In the genomic region with DNA sequence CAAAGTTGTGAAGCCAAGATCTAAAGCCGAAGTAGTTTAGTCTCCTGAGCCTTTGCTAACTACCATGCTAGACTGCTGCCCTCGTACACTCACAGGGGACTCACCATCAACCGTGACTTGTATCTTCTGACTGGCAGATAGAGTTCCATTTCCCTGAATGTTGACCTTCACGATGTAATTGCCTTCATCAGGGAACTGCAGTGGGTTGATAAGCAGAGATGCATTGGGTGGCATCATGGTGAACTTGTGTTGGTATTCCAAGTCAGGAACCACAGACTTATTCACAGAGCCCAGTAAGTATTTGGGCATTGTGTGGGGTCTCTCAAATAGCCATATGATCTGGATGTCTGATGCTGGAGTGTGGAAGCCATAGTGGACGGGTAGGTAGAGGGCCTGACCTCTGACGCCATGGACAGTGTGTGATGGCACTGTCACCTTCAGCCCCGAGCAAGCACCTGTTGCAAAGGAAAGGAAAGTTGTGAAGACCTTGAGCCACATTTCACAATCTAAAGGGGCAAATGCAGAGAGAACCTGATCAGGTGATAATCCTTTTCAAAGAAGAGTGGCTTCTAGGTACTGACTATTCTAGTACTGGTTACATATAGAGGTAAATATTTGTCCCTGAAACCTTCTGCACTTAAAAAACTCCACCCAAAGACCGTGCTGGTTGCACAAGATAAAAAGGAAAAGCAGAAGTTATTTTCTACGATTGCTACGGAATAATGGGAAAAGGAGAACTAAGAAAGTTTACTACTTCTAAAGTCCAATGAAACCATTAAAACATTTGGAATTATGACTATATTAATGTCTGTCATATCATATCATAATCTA, we compare ENCODE assay signal across 1 cellular context.
TF ChIP-seq lines count a peak whose summit lies in the region.

No MANE protein-coding gene starts in this region.

TF ChIP-seq in K562, 482 proteins besides CTCF, POLR2A, EP300 and RAD21 (continued from another document and continues in another):
- TF ChIP-seq, protein P1, sequence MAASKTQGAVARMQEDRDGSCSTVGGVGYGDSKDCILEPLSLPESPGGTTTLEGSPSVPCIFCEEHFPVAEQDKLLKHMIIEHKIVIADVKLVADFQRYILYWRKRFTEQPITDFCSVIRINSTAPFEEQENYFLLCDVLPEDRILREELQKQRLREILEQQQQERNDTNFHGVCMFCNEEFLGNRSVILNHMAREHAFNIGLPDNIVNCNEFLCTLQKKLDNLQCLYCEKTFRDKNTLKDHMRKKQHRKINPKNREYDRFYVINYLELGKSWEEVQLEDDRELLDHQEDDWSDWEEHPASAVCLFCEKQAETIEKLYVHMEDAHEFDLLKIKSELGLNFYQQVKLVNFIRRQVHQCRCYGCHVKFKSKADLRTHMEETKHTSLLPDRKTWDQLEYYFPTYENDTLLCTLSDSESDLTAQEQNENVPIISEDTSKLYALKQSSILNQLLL (CRISPR knock-in tag; IDR thresholded peaks at IDR 0.05; ENCODE audit: borderline replicate concordance): no peak
- no peak for TF ChIP-seq THRAP3 (IDR thresholded peaks at IDR 0.05; ENCODE audit: borderline replicate concordance)
- no peak for TF ChIP-seq NR2C2 (CRISPR knock-in tag; IDR thresholded peaks at IDR 0.05)
- TF ChIP-seq NR2C2 (tag; IDR thresholded peaks at IDR 0.05): no peak
- TF ChIP-seq KHSRP (IDR thresholded peaks at IDR 0.05): no peak
- TF ChIP-seq ZNF12 (CRISPR knock-in tag; IDR thresholded peaks at IDR 0.05): no peak
- TF ChIP-seq ZNF668 (CRISPR knock-in tag; IDR thresholded peaks at IDR 0.05): no peak
- TF ChIP-seq SMAD3 (CRISPR knock-in tag; conservative IDR thresholded peaks at IDR 0.05): no peak
- TF ChIP-seq, protein P2, sequence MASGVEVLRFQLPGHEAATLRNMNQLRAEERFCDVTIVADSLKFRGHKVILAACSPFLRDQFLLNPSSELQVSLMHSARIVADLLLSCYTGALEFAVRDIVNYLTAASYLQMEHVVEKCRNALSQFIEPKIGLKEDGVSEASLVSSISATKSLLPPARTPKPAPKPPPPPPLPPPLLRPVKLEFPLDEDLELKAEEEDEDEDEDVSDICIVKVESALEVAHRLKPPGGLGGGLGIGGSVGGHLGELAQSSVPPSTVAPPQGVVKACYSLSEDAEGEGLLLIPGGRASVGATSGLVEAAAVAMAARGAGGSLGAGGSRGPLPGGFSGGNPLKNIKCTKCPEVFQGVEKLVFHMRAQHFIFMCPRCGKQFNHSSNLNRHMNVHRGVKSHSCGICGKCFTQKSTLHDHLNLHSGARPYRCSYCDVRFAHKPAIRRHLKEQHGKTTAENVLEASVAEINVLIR (CRISPR knock-in tag; IDR thresholded peaks at IDR 0.05): no peak
- no peak for TF ChIP-seq ZSCAN32 (CRISPR knock-in tag; IDR thresholded peaks at IDR 0.05)
- no peak for TF ChIP-seq ZFP36 (IDR thresholded peaks at IDR 0.05; ENCODE audit: low read depth, low read length, partially characterized antibody)
- TF ChIP-seq, protein P3, sequence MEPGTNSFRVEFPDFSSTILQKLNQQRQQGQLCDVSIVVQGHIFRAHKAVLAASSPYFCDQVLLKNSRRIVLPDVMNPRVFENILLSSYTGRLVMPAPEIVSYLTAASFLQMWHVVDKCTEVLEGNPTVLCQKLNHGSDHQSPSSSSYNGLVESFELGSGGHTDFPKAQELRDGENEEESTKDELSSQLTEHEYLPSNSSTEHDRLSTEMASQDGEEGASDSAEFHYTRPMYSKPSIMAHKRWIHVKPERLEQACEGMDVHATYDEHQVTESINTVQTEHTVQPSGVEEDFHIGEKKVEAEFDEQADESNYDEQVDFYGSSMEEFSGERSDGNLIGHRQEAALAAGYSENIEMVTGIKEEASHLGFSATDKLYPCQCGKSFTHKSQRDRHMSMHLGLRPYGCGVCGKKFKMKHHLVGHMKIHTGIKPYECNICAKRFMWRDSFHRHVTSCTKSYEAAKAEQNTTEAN (CRISPR knock-in tag; IDR thresholded peaks at IDR 0.05): no peak
- TF ChIP-seq, protein P4, sequence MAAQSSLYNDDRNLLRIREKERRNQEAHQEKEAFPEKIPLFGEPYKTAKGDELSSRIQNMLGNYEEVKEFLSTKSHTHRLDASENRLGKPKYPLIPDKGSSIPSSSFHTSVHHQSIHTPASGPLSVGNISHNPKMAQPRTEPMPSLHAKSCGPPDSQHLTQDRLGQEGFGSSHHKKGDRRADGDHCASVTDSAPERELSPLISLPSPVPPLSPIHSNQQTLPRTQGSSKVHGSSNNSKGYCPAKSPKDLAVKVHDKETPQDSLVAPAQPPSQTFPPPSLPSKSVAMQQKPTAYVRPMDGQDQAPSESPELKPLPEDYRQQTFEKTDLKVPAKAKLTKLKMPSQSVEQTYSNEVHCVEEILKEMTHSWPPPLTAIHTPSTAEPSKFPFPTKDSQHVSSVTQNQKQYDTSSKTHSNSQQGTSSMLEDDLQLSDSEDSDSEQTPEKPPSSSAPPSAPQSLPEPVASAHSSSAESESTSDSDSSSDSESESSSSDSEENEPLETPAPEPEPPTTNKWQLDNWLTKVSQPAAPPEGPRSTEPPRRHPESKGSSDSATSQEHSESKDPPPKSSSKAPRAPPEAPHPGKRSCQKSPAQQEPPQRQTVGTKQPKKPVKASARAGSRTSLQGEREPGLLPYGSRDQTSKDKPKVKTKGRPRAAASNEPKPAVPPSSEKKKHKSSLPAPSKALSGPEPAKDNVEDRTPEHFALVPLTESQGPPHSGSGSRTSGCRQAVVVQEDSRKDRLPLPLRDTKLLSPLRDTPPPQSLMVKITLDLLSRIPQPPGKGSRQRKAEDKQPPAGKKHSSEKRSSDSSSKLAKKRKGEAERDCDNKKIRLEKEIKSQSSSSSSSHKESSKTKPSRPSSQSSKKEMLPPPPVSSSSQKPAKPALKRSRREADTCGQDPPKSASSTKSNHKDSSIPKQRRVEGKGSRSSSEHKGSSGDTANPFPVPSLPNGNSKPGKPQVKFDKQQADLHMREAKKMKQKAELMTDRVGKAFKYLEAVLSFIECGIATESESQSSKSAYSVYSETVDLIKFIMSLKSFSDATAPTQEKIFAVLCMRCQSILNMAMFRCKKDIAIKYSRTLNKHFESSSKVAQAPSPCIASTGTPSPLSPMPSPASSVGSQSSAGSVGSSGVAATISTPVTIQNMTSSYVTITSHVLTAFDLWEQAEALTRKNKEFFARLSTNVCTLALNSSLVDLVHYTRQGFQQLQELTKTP (IDR thresholded peaks at IDR 0.05; ENCODE audit: low read depth in 1 of 2, partially characterized antibody in 2 of 2): no peak
- peak; percentile 70 for TF ChIP-seq ZEB2 (IDR thresholded peaks at IDR 0.05)
- TF ChIP-seq ZNF316 (IDR thresholded peaks at IDR 0.05): no peak
- no peak for TF ChIP-seq SRSF3 (IDR thresholded peaks at IDR 0.05; ENCODE audit: insufficient read depth, low read length)
- TF ChIP-seq ZNF561 (CRISPR knock-in tag; conservative IDR thresholded peaks at IDR 0.05): no peak
- no peak for TF ChIP-seq RFX1 (IDR thresholded peaks at IDR 0.05)
- no peak for TF ChIP-seq ZNF347 (CRISPR knock-in tag; IDR thresholded peaks at IDR 0.05; ENCODE audit: low read depth)
- no peak for TF ChIP-seq ZBED1 (IDR thresholded peaks at IDR 0.05)
- no peak for TF ChIP-seq SAFB2 (IDR thresholded peaks at IDR 0.05; ENCODE audit: borderline replicate concordance, low read depth, low read length, severe bottlenecking)
- TF ChIP-seq, protein P5, sequence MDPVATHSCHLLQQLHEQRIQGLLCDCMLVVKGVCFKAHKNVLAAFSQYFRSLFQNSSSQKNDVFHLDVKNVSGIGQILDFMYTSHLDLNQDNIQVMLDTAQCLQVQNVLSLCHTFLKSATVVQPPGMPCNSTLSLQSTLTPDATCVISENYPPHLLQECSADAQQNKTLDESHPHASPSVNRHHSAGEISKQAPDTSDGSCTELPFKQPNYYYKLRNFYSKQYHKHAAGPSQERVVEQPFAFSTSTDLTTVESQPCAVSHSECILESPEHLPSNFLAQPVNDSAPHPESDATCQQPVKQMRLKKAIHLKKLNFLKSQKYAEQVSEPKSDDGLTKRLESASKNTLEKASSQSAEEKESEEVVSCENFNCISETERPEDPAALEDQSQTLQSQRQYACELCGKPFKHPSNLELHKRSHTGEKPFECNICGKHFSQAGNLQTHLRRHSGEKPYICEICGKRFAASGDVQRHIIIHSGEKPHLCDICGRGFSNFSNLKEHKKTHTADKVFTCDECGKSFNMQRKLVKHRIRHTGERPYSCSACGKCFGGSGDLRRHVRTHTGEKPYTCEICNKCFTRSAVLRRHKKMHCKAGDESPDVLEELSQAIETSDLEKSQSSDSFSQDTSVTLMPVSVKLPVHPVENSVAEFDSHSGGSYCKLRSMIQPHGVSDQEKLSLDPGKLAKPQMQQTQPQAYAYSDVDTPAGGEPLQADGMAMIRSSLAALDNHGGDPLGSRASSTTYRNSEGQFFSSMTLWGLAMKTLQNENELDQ (CRISPR knock-in tag; IDR thresholded peaks at IDR 0.05; ENCODE audit: borderline replicate concordance): no peak
- TF ChIP-seq ZNF311 (CRISPR knock-in tag; IDR thresholded peaks at IDR 0.05): no peak
- no peak for TF ChIP-seq CBX8 (IDR thresholded peaks at IDR 0.05; ENCODE audit: borderline replicate concordance, extremely low read depth, low read depth, low read length, poor library complexity, severe bottlenecking)
- TF ChIP-seq ESRRA (IDR thresholded peaks at IDR 0.05; ENCODE audit: borderline replicate concordance, low read depth): peak; percentile 68; the same call in 1 of the 2 replicates
- TF ChIP-seq, protein P6, sequence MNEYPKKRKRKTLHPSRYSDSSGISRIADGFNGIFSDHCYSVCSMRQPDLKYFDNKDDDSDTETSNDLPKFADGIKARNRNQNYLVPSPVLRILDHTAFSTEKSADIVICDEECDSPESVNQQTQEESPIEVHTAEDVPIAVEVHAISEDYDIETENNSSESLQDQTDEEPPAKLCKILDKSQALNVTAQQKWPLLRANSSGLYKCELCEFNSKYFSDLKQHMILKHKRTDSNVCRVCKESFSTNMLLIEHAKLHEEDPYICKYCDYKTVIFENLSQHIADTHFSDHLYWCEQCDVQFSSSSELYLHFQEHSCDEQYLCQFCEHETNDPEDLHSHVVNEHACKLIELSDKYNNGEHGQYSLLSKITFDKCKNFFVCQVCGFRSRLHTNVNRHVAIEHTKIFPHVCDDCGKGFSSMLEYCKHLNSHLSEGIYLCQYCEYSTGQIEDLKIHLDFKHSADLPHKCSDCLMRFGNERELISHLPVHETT (CRISPR knock-in tag; conservative IDR thresholded peaks at IDR 0.05 in 1 of 2, IDR thresholded peaks at IDR 0.05 in 1 of 2): no peak
- TF ChIP-seq, protein P7, sequence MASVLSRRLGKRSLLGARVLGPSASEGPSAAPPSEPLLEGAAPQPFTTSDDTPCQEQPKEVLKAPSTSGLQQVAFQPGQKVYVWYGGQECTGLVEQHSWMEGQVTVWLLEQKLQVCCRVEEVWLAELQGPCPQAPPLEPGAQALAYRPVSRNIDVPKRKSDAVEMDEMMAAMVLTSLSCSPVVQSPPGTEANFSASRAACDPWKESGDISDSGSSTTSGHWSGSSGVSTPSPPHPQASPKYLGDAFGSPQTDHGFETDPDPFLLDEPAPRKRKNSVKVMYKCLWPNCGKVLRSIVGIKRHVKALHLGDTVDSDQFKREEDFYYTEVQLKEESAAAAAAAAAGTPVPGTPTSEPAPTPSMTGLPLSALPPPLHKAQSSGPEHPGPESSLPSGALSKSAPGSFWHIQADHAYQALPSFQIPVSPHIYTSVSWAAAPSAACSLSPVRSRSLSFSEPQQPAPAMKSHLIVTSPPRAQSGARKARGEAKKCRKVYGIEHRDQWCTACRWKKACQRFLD (CRISPR knock-in tag; IDR thresholded peaks at IDR 0.05): no peak
- TF ChIP-seq TGIF2 (CRISPR knock-in tag; IDR thresholded peaks at IDR 0.05): no peak
- no peak for TF ChIP-seq DDX20 (tag; IDR thresholded peaks at IDR 0.05; ENCODE audit: low read depth)
- no peak for TF ChIP-seq ZNF707 (CRISPR knock-in tag; conservative IDR thresholded peaks at IDR 0.05)
- no peak for TF ChIP-seq ZBTB1 (CRISPR knock-in tag; IDR thresholded peaks at IDR 0.05; ENCODE audit: borderline replicate concordance, low read depth)
- TF ChIP-seq ZNF551 (CRISPR knock-in tag; IDR thresholded peaks at IDR 0.05): no peak
- TF ChIP-seq, protein P8, sequence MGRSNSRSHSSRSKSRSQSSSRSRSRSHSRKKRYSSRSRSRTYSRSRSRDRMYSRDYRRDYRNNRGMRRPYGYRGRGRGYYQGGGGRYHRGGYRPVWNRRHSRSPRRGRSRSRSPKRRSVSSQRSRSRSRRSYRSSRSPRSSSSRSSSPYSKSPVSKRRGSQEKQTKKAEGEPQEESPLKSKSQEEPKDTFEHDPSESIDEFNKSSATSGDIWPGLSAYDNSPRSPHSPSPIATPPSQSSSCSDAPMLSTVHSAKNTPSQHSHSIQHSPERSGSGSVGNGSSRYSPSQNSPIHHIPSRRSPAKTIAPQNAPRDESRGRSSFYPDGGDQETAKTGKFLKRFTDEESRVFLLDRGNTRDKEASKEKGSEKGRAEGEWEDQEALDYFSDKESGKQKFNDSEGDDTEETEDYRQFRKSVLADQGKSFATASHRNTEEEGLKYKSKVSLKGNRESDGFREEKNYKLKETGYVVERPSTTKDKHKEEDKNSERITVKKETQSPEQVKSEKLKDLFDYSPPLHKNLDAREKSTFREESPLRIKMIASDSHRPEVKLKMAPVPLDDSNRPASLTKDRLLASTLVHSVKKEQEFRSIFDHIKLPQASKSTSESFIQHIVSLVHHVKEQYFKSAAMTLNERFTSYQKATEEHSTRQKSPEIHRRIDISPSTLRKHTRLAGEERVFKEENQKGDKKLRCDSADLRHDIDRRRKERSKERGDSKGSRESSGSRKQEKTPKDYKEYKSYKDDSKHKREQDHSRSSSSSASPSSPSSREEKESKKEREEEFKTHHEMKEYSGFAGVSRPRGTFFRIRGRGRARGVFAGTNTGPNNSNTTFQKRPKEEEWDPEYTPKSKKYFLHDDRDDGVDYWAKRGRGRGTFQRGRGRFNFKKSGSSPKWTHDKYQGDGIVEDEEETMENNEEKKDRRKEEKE (IDR thresholded peaks at IDR 0.05; ENCODE audit: borderline replicate concordance in 1 of 2, control insufficient read depth in 1 of 2, low read depth in 2 of 2, low read length in 1 of 2): no peak
- TF ChIP-seq MTA2 (IDR thresholded peaks at IDR 0.05; ENCODE audit: low read depth): peak; percentile 50
- TF ChIP-seq BMI1 (IDR thresholded peaks at IDR 0.05; ENCODE audit: low read length): no peak
- TF ChIP-seq, protein P9, sequence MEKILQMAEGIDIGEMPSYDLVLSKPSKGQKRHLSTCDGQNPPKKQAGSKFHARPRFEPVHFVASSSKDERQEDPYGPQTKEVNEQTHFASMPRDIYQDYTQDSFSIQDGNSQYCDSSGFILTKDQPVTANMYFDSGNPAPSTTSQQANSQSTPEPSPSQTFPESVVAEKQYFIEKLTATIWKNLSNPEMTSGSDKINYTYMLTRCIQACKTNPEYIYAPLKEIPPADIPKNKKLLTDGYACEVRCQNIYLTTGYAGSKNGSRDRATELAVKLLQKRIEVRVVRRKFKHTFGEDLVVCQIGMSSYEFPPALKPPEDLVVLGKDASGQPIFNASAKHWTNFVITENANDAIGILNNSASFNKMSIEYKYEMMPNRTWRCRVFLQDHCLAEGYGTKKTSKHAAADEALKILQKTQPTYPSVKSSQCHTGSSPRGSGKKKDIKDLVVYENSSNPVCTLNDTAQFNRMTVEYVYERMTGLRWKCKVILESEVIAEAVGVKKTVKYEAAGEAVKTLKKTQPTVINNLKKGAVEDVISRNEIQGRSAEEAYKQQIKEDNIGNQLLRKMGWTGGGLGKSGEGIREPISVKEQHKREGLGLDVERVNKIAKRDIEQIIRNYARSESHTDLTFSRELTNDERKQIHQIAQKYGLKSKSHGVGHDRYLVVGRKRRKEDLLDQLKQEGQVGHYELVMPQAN (IDR thresholded peaks at IDR 0.05; ENCODE audit: borderline replicate concordance): no peak
- no peak for TF ChIP-seq ZNF436 (CRISPR knock-in tag; IDR thresholded peaks at IDR 0.05)
- TF ChIP-seq FUS (optimal IDR thresholded peaks at IDR 0.05; ENCODE audit: low read depth, low read length): no peak
- no peak for TF ChIP-seq SP1 (CRISPR knock-in tag; IDR thresholded peaks at IDR 0.05)
- TF ChIP-seq FOXA1 (IDR thresholded peaks at IDR 0.05; ENCODE audit: borderline replicate concordance): no peak
- TF ChIP-seq ZNF507 (tag; conservative IDR thresholded peaks at IDR 0.05): no peak
- TF ChIP-seq SMARCA4 (IDR thresholded peaks at IDR 0.05): peak; percentile 69
- TF ChIP-seq KAT2B (IDR thresholded peaks at IDR 0.05; ENCODE audit: low read depth, low read length): no peak
